ENCODE assay signal across 7 cellular contexts in genomic region chrX:65891817-65892216, GRCh38.
DNase-seq lines count a peak whose midpoint lies in the region; ATAC-seq, FAIRE-seq and TF ChIP-seq lines count a peak whose summit lies in the region.
"Not testable (repeated sequence)": the region's sequence is repeated elsewhere in the genome, so short reads cannot be mapped to it uniquely, and the experiment has no call there.

No MANE protein-coding gene starts in this region.

- POLR2A ChIA-PET in endothelial cell of umbilical vein (lab: Charles Lee); naive thymus-derived CD8-positive, alpha-beta T cell (lab: Charles Lee): not testable (repeated sequence)

- H2AFZ ChIP-seq in endothelial cell of umbilical vein (ENCODE audit: low read depth, low read length) = not testable (repeated sequence)

- H3K36me3 Mint-ChIP-seq in T-helper 2 cell treated with Interferon-gamma antibody and Interleukin-4, amounts not matched to agents 5 μg/mL and 100 μg/mL, for 36 hours (ENCODE audit: low read depth); activated CD8-positive, alpha-beta memory T cell treated with anti-CD3 and anti-CD28 coated beads, Interleukin-2, amount 10 ng/mL, durations not matched to agents 7 days and 5 days; activated naive CD8-positive, alpha-beta T cell treated with anti-CD3 and anti-CD28 coated beads, Interleukin-2, amount 50 U/mL, for 24 hours (ENCODE audit: low read depth); naive thymus-derived CD8-positive, alpha-beta T cell; stimulated activated effector memory CD8-positive, alpha-beta T cell treated with anti-CD3 and anti-CD28 coated beads, Interleukin-12 subunit alpha, Interleukin-12 subunit beta, amount 100 ng/mL, for 72 hours: not testable (repeated sequence)

- not testable (repeated sequence) for BruUV-seq in endothelial cell of umbilical vein (replicated peaks; lab: Mats Ljungman, UMichigan)

- not testable (repeated sequence) for TF ChIP-seq POLR2A in endothelial cell of umbilical vein (IDR thresholded peaks at IDR 0.05; ENCODE audit: low read depth, low read length)

- not testable (repeated sequence) for H3K9me3 ChIP-seq in endothelial cell of umbilical vein (replicated peaks; ENCODE audit: control insufficient read depth, insufficient read depth, low read length)

- H3K4me1 ChIP-seq in endothelial cell of umbilical vein (ENCODE audit: control insufficient read depth, extremely low read depth, insufficient read depth, low read length) = not testable (repeated sequence)

- not testable (repeated sequence) for H3K9me1 ChIP-seq in endothelial cell of umbilical vein (replicated peaks; ENCODE audit: control insufficient read depth, extremely low read depth, insufficient read depth, low read length)

- intact Hi-C loops in endothelial cell of umbilical vein (cut with micrococcal nuclease) = not testable (repeated sequence)

- dilution Hi-C loops in endothelial cell of umbilical vein (cut with MboI; ENCODE audit: extremely low pct_ligation_motif_present, low sequenced_read_pairs) = not testable (repeated sequence)

- not testable (repeated sequence) for H3K27ac ChIP-seq in endothelial cell of umbilical vein (ENCODE audit: insufficient read depth, low read depth, low read length)

- not testable (repeated sequence) for TF ChIP-seq CTCF in GM12865 (IDR thresholded peaks at IDR 0.05; ENCODE audit: insufficient read depth, low read depth, low read length, missing control alignments); endothelial cell of umbilical vein (IDR thresholded peaks at IDR 0.05; ENCODE audit: extremely low read depth in 1 of 2, insufficient read depth in 1 of 2, low read depth in 1 of 2, low read length in 2 of 2)

- not testable (repeated sequence) for H3K79me2 ChIP-seq in endothelial cell of umbilical vein (ENCODE audit: control insufficient read depth, insufficient read depth, low read length)

- peak; percentile 6 for DNase-seq in GM12865 (ENCODE audit: low read depth)
- DNase-seq in T-helper 2 cell treated with Interferon-gamma antibody and Interleukin-4, amounts not matched to agents 5 μg/mL and 100 μg/mL, for 36 hours (ENCODE audit: low spot score); activated CD8-positive, alpha-beta memory T cell treated with anti-CD3 and anti-CD28 coated beads, Interleukin-2, amount 10 ng/mL, durations not matched to agents 7 days and 5 days; activated naive CD8-positive, alpha-beta T cell treated with anti-CD3 and anti-CD28 coated beads, Interleukin-2, amount 50 U/mL, for 24 hours; endothelial cell of umbilical vein (ENCODE audit: low read depth, low spot score); naive thymus-derived CD8-positive, alpha-beta T cell; stimulated activated effector memory CD8-positive, alpha-beta T cell treated with anti-CD3 and anti-CD28 coated beads, Interleukin-12 subunit alpha, Interleukin-12 subunit beta, amount 100 ng/mL, for 72 hours (ENCODE audit: low spot score in 2 of 2): not testable (repeated sequence)

- peak overlapping the region; percentile 1 for H3K27ac Mint-ChIP-seq in T-helper 2 cell treated with Interferon-gamma antibody and Interleukin-4, amounts not matched to agents 5 μg/mL and 100 μg/mL, for 36 hours
- peak overlapping the region; percentile 67 for H3K27ac Mint-ChIP-seq in activated CD8-positive, alpha-beta memory T cell treated with anti-CD3 and anti-CD28 coated beads, Interleukin-2, amount 10 ng/mL, durations not matched to agents 7 days and 5 days
- peak overlapping the region; percentile 18 for H3K27ac Mint-ChIP-seq in activated naive CD8-positive, alpha-beta T cell treated with anti-CD3 and anti-CD28 coated beads, Interleukin-2, amount 50 U/mL, for 24 hours
- H3K27ac Mint-ChIP-seq in naive thymus-derived CD8-positive, alpha-beta T cell = peak overlapping the region in 4 of 10 donors; percentile 15 to 73 (median 26)
- H3K27ac Mint-ChIP-seq in stimulated activated effector memory CD8-positive, alpha-beta T cell treated with anti-CD3 and anti-CD28 coated beads, Interleukin-12 subunit alpha, Interleukin-12 subunit beta, amount 100 ng/mL, for 72 hours = peak overlapping the region; percentile 74

- ATAC-seq in activated CD8-positive, alpha-beta memory T cell treated with anti-CD3 and anti-CD28 coated beads, Interleukin-2, amount 10 ng/mL, durations not matched to agents 7 days and 5 days; activated naive CD8-positive, alpha-beta T cell treated with anti-CD3 and anti-CD28 coated beads, Interleukin-2, amount 50 U/mL, for 24 hours; naive thymus-derived CD8-positive, alpha-beta T cell; stimulated activated effector memory CD8-positive, alpha-beta T cell treated with anti-CD3 and anti-CD28 coated beads, Interleukin-12 subunit alpha, Interleukin-12 subunit beta, amount 100 ng/mL, for 72 hours: not testable (repeated sequence)

- not testable (repeated sequence) for H3K9ac ChIP-seq in endothelial cell of umbilical vein (replicated peaks; ENCODE audit: extremely low read depth, insufficient read depth, low read length)

- not testable (repeated sequence) for H3K27me3 Mint-ChIP-seq in T-helper 2 cell treated with Interferon-gamma antibody and Interleukin-4, amounts not matched to agents 5 μg/mL and 100 μg/mL, for 36 hours (ENCODE audit: low read depth); activated CD8-positive, alpha-beta memory T cell treated with anti-CD3 and anti-CD28 coated beads, Interleukin-2, amount 10 ng/mL, durations not matched to agents 7 days and 5 days; activated naive CD8-positive, alpha-beta T cell treated with anti-CD3 and anti-CD28 coated beads, Interleukin-2, amount 50 U/mL, for 24 hours; naive thymus-derived CD8-positive, alpha-beta T cell

- not testable (repeated sequence) for H4K20me1 ChIP-seq in endothelial cell of umbilical vein (replicated peaks; ENCODE audit: control insufficient read depth, extremely low read depth, insufficient read depth, low read length)

- CTCF ChIA-PET in activated CD8-positive, alpha-beta memory T cell treated with anti-CD3 and anti-CD28 coated beads, Interleukin-2, amount 10 ng/mL, durations not matched to agents 7 days and 5 days (lab: Charles Lee); endothelial cell of umbilical vein (lab: Charles Lee): not testable (repeated sequence)

- FAIRE-seq in endothelial cell of umbilical vein (lab: Jason Lieb, UNC) = peak; percentile 4

- peaks cover 18% of the 10 kb centered on the region for H3K4me1 Mint-ChIP-seq in T-helper 2 cell treated with Interferon-gamma antibody and Interleukin-4, amounts not matched to agents 5 μg/mL and 100 μg/mL, for 36 hours (ENCODE audit: low read depth)
- H3K4me1 Mint-ChIP-seq in activated CD8-positive, alpha-beta memory T cell treated with anti-CD3 and anti-CD28 coated beads, Interleukin-2, amount 10 ng/mL, durations not matched to agents 7 days and 5 days = peaks cover 23% of the 10 kb centered on the region
- H3K4me1 Mint-ChIP-seq in activated naive CD8-positive, alpha-beta T cell treated with anti-CD3 and anti-CD28 coated beads, Interleukin-2, amount 50 U/mL, for 24 hours = peaks cover 34% of the 10 kb centered on the region
- peaks cover 14 to 37% (median 28%) of the 10 kb centered on the region in 4 donors for H3K4me1 Mint-ChIP-seq in naive thymus-derived CD8-positive, alpha-beta T cell
- peaks cover 32% of the 10 kb centered on the region for H3K4me1 Mint-ChIP-seq in stimulated activated effector memory CD8-positive, alpha-beta T cell treated with anti-CD3 and anti-CD28 coated beads, Interleukin-12 subunit alpha, Interleukin-12 subunit beta, amount 100 ng/mL, for 72 hours

- H3K36me3 ChIP-seq in endothelial cell of umbilical vein (ENCODE audit: control insufficient read depth in 2 of 2, extremely low read depth in 1 of 2, insufficient read depth in 2 of 2, low read length in 2 of 2) = not testable (repeated sequence)

- H3K4me2 ChIP-seq in endothelial cell of umbilical vein (ENCODE audit: insufficient read depth, low read length) = not testable (repeated sequence)

- peak overlapping the region; percentile 1 for H3K4me3 Mint-ChIP-seq in T-helper 2 cell treated with Interferon-gamma antibody and Interleukin-4, amounts not matched to agents 5 μg/mL and 100 μg/mL, for 36 hours
- H3K4me3 Mint-ChIP-seq in activated CD8-positive, alpha-beta memory T cell treated with anti-CD3 and anti-CD28 coated beads, Interleukin-2, amount 10 ng/mL, durations not matched to agents 7 days and 5 days = peak overlapping the region; percentile 27
- H3K4me3 Mint-ChIP-seq in activated naive CD8-positive, alpha-beta T cell treated with anti-CD3 and anti-CD28 coated beads, Interleukin-2, amount 50 U/mL, for 24 hours = peak overlapping the region; percentile 5
- H3K4me3 Mint-ChIP-seq in naive thymus-derived CD8-positive, alpha-beta T cell = peak overlapping the region in 6 of 10 donors; percentile 4 to 66 (median 16)
- not testable (repeated sequence) for H3K4me3 Mint-ChIP-seq in stimulated activated effector memory CD8-positive, alpha-beta T cell treated with anti-CD3 and anti-CD28 coated beads, Interleukin-12 subunit alpha, Interleukin-12 subunit beta, amount 100 ng/mL, for 72 hours

- H3K4me3 ChIP-seq in GM12865 (ENCODE audit: low read depth, low read length); endothelial cell of umbilical vein (replicated peaks in 1 of 3; ENCODE audit: insufficient read depth in 1 of 3, low read depth in 1 of 3, low read length in 3 of 3): not testable (repeated sequence)

- H3K9me3 Mint-ChIP-seq in T-helper 2 cell treated with Interferon-gamma antibody and Interleukin-4, amounts not matched to agents 5 μg/mL and 100 μg/mL, for 36 hours; activated CD8-positive, alpha-beta memory T cell treated with anti-CD3 and anti-CD28 coated beads, Interleukin-2, amount 10 ng/mL, durations not matched to agents 7 days and 5 days (ENCODE audit: low read depth); activated naive CD8-positive, alpha-beta T cell treated with anti-CD3 and anti-CD28 coated beads, Interleukin-2, amount 50 U/mL, for 24 hours; stimulated activated effector memory CD8-positive, alpha-beta T cell treated with anti-CD3 and anti-CD28 coated beads, Interleukin-12 subunit alpha, Interleukin-12 subunit beta, amount 100 ng/mL, for 72 hours: not testable (repeated sequence)
- H3K9me3 Mint-ChIP-seq in naive thymus-derived CD8-positive, alpha-beta T cell = peaks cover 0 to 14% (median 0%) of the 10 kb centered on the region in 9 donors

- H3K27me3 ChIP-seq in endothelial cell of umbilical vein (ENCODE audit: control insufficient read depth in 2 of 2, insufficient read depth in 2 of 2, low read length in 2 of 2) = not testable (repeated sequence)
